1 cellular context compared by ENCODE assay signal in the genomic region with DNA sequence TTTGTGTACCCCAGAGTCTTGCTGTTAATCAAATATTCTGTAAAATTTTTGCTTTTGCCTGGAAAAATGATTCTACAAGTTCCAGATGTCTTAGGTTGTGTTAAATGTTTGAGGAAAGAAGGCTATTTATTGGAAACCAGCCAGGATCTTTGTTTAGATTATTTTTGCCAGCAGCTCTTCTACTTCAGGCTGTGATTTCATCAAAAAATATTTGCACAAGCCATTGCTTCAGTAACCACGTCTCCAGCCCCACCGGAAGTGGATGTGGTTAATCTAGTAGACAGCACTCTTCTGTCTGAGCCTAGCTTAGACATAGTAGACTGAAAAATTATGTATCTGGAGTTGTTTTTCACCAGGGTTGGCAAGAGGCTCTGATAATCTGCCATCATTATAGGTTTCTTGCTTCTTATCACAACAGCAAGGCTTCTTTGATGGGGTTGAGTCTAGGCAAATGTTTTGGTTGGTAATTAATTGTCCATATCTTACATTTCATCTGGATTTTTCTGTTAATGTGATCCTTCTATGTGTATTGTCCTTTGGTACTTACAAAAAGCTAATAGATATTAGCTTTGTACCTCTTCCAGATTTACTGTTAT.
A peak's percentile ranks its signal among the peaks of the same experiment; 100 is the strongest.
TF ChIP-seq lines count a peak whose summit lies in the region.

No MANE protein-coding gene starts in this region.

TF ChIP-seq in A549, 52 proteins besides CTCF, POLR2A, EP300 and RAD21 (continued from another document):
- no peak for TF ChIP-seq CHD4 (IDR thresholded peaks at IDR 0.05; ENCODE audit: borderline replicate concordance)
- TF ChIP-seq, protein P1, sequence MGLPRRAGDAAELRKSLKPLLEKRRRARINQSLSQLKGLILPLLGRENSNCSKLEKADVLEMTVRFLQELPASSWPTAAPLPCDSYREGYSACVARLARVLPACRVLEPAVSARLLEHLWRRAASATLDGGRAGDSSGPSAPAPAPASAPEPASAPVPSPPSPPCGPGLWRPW (IDR thresholded peaks at IDR 0.05) = 0 out of 2 replicates have a peak, but pooled peaks have one; percentile 33
- TF ChIP-seq, protein P2, sequence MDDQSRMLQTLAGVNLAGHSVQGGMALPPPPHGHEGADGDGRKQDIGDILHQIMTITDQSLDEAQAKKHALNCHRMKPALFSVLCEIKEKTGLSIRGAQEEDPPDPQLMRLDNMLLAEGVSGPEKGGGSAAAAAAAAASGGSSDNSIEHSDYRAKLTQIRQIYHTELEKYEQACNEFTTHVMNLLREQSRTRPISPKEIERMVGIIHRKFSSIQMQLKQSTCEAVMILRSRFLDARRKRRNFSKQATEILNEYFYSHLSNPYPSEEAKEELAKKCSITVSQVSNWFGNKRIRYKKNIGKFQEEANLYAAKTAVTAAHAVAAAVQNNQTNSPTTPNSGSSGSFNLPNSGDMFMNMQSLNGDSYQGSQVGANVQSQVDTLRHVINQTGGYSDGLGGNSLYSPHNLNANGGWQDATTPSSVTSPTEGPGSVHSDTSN (IDR thresholded peaks at IDR 0.05) = no peak
- peak; percentile 83 for TF ChIP-seq GATA3 (IDR thresholded peaks at IDR 0.05; ENCODE audit: borderline replicate concordance)
- no peak for TF ChIP-seq HOXB5 (CRISPR knock-in tag; IDR thresholded peaks at IDR 0.05)
- TF ChIP-seq HEYL (CRISPR knock-in tag; IDR thresholded peaks at IDR 0.05) = no peak
- TF ChIP-seq CHD2 (IDR thresholded peaks at IDR 0.05; ENCODE audit: low read length, partially characterized antibody) = no peak
- TF ChIP-seq KDM1A (IDR thresholded peaks at IDR 0.05; ENCODE audit: low read depth) = no peak
- TF ChIP-seq JUNB (IDR thresholded peaks at IDR 0.05) = peak; percentile 77
- TF ChIP-seq MAFK (IDR thresholded peaks at IDR 0.05; ENCODE audit: partially characterized antibody) = no peak
- TF ChIP-seq, protein P3, sequence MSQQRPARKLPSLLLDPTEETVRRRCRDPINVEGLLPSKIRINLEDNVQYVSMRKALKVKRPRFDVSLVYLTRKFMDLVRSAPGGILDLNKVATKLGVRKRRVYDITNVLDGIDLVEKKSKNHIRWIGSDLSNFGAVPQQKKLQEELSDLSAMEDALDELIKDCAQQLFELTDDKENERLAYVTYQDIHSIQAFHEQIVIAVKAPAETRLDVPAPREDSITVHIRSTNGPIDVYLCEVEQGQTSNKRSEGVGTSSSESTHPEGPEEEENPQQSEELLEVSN (IDR thresholded peaks at IDR 0.05; ENCODE audit: borderline replicate concordance, low read depth) = no peak
- no peak; the same call in 1 of the 2 replicates for TF ChIP-seq FOXS1 (CRISPR knock-in tag; IDR thresholded peaks at IDR 0.05)
- TF ChIP-seq CBX2 (IDR thresholded peaks at IDR 0.05; ENCODE audit: borderline replicate concordance, low read depth) = no peak
- TF ChIP-seq JUN (IDR thresholded peaks at IDR 0.05) = peak; percentile 46 to 57; a peak in 2 of 5 replicates
